In the genomic region with DNA sequence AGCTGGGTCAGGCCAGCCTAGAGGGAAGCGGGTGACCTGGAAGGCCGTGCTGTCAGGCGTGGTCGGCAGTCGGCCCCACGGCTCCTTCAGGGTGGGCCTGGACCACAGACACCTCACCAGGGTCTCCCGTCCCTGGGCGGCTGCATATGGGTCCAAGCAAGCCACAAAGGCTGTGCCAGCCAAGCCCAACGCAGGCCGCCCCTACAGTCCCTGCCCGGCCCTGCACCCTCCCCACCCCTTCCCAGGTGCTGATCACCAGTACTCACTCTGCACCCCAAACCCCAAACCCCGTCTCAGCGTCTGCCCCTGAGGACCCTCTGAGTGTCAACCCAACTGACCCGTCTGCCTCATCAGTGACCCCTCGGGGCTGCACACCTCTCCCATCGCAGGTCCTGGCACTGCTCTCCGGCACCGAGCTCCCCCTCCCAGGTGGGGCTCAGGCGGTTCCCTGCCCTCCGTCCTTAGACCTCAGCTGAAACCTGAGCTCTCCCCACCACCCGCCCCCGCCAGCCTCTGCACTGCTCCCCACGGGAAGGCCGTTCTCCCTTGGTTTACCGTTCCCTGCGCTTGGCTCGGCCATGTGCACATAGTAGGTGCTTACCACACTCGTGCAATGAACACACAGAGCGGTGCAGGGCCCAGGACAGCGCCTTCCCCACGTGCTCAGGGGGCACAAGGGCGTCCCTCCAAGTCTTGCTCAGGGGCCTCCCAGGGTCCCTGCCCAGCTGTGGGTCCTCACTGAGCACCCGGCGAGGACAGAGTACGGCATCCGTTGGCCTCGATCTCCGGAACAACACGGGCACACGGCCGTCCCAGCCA, we compare ENCODE assay signal across 1 cellular context.
A peak's percentile ranks its signal among the peaks of the same experiment; 100 is the strongest.
TF ChIP-seq lines count a peak whose summit lies in the region.

No MANE protein-coding gene starts in this region.

TF ChIP-seq in GM12878, 131 proteins besides CTCF, POLR2A, EP300 and RAD21:
- TF ChIP-seq DPF2 (IDR thresholded peaks at IDR 0.05) (peak; percentile 54; the same call in 1 of the 2 replicates), ZZZ3 (IDR thresholded peaks at IDR 0.05; ENCODE audit: control insufficient read depth, insufficient read length, low read depth) (no peak)
